8 cellular contexts compared by ENCODE assay signal in genomic region chr2:136000502-136000901, GRCh38. TPM values are rescaled to one million over a fixed set of nuclear protein-coding genes. Genes with fewer than 3 reads are reported as not detected.
A peak's percentile ranks its signal among the peaks of the same experiment; 100 is the strongest.
DNase-seq lines count a peak whose midpoint lies in the region; ATAC-seq and TF ChIP-seq lines count a peak whose summit lies in the region.

No MANE protein-coding gene starts in this region.

- H3K27ac ChIP-seq in right lobe of liver (no peak overlapping the region), A673 (ENCODE audit: low read depth, low read length, poor library complexity, severe bottlenecking) (no peak overlapping the region)

- H3K4me3 Mint-ChIP-seq in IgD-negative memory B cell, result peak overlapping the region in 2 of 4 donors; percentile 2 to 21

- TF ChIP-seq POLR2A in right lobe of liver (IDR thresholded peaks at IDR 0.05), result no peak

- peaks cover 2% of the 10 kb centered on the region for H3K27me3 Mint-ChIP-seq in IgD-negative memory B cell

- POLR2A ChIA-PET in A673 (lab: Charles Lee; ENCODE audit: low non-redundant PET), result no interaction called here

- H3K27me3 ChIP-seq in right lobe of liver (no peaks in the 10 kb centered on the region), A673 (replicated peaks; ENCODE audit: insufficient read depth, low read depth, low read length, poor library complexity) (no peaks in the 10 kb centered on the region)

- H3K4me3 ChIP-seq in right lobe of liver (no peak overlapping the region), A673 (ENCODE audit: low read depth, low read length, poor library complexity, severe bottlenecking) (no peak overlapping the region)

- TF ChIP-seq CTCF in right lobe of liver (IDR thresholded peaks at IDR 0.05) (no peak), A673 (conservative IDR thresholded peaks at IDR 0.05; ENCODE audit: low read depth, low read length) (no peak)

- ATAC-seq in GM18498 (IDR thresholded peaks at IDR 0.05; ENCODE audit: unreplicated experiment) (peak; percentile 61), GM21515 (IDR thresholded peaks at IDR 0.05; ENCODE audit: unreplicated experiment) (peak; percentile 62), right lobe of liver (peak in 3 of 4 donors; percentile 48 to 71 (median 49))

- intact Hi-C loops in right lobe of liver (cut with DNase I) (no loop called here), A673 (cut with micrococcal nuclease; ENCODE audit: unreplicated experiment) (no loop called here)

- CTCF ChIA-PET in A673 (lab: Charles Lee), result no interaction called here

- DNase-seq in right lobe of liver, result no peak
- no peak for DNase-seq in A673 (ENCODE audit: low spot score)
- DNase-seq in LoVo (ENCODE audit: low spot score), result no peak
- DNase-seq in NCI-H345 treated with DMSO at 0.1 percent for 48 hours (lab: John Stamatoyannopoulos, UW; ENCODE audit: unreplicated experiment), result no peak
- no peak for DNase-seq in NCI-H774 (lab: John Stamatoyannopoulos, UW)

- BruUV-seq in A673 (replicated peaks; lab: Mats Ljungman, UMichigan), result no TSS peak

- no peaks in the 10 kb centered on the region for H3K9me3 ChIP-seq in right lobe of liver
- H3K9me3 ChIP-seq in A673 (ENCODE audit: low read depth, low read length, poor library complexity, severe bottlenecking), result no peaks in the 10 kb centered on the region

- 32% methylated on average over 2 of the region's 2 CpGs for WGBS in right lobe of liver (ENCODE audit: insufficient coverage, low coverage, low lambda C conversion rate, missing lambda C conversion rate)

- no peaks in the 10 kb centered on the region for H3K36me3 Mint-ChIP-seq in IgD-negative memory B cell

- H3K9me3 Mint-ChIP-seq in IgD-negative memory B cell, result peaks cover 0 to 2% (median 0%) of the 10 kb centered on the region in 3 donors

- H3K27ac Mint-ChIP-seq in IgD-negative memory B cell, result peak overlapping the region; percentile 33 to 90 (median 43)

- peaks cover 22 to 51% (median 40%) of the 10 kb centered on the region in 3 donors for H3K4me1 Mint-ChIP-seq in IgD-negative memory B cell

- H3K4me1 ChIP-seq in right lobe of liver, result no peaks in the 10 kb centered on the region
- no peaks in the 10 kb centered on the region for H3K4me1 ChIP-seq in A673 (ENCODE audit: insufficient read depth, low read length, poor library complexity, severe bottlenecking)

- H3K36me3 ChIP-seq in right lobe of liver (no peaks in the 10 kb centered on the region), A673 (ENCODE audit: insufficient read depth, low read length, poor library complexity, severe bottlenecking) (no peaks in the 10 kb centered on the region)

RNA-seq across cellular contexts. Expression of gene DARS1, which starts 15.1 kb away (rescaled TPM):
- polyA plus RNA-seq in IgD-negative memory B cell, result 117 TPM
- total RNA-seq in right lobe of liver, result 10 to 100 TPM; 19.9 to 49.1 (median 34.8) TPM
- total RNA-seq in A673 (2021), result 61.0 and 63.6 TPM in 2 replicates
